Comparison of ENCODE assay signal across 9 cellular contexts in genomic region chr20:32535316-32535952, GRCh38. TPM values are rescaled to one million over a fixed set of nuclear protein-coding genes. Genes with fewer than 3 reads are reported as not detected.
DNase-seq lines count a peak whose midpoint lies in the region; ATAC-seq, FAIRE-seq and TF ChIP-seq lines count a peak whose summit lies in the region.
"Had no signal": no experiment of that assay in that cellular context is flagged by ENCODE, and none has a peak within 500 bp of the region (broad histone marks: within the 10 kb centered on the region; RNA-seq: fewer than 3 reads in every experiment).

No MANE protein-coding gene starts in this region.

- peak overlapping the region in 2 of 3 experiments; percentile 64 to 70; a peak in 3 of 6 replicates for H3K4me3 ChIP-seq in HepG2 (replicated peaks in 1 of 3; ENCODE audit: insufficient read depth in 1 of 3, low read depth in 2 of 3, low read length in 3 of 3)
- no peak overlapping the region for H3K4me3 ChIP-seq in right lobe of liver
- peak overlapping the region in 1 of 2 experiments; percentile 54; a peak in 1 of 4 replicates for H3K4me3 ChIP-seq in Panc1 (ENCODE audit: low read depth in 2 of 2, low read length in 2 of 2)
- H3K4me3 ChIP-seq in endodermal cell (ENCODE audit: low read length): no peak overlapping the region
- H3K4me3 ChIP-seq in upper lobe of left lung: peak overlapping the region in 3 of 4 donors; percentile 58 to 62 (median 60)

- POLR2A ChIA-PET in HepG2 (lab: Yijun Ruan, JAX) (interaction anchor here (0.7 to 3.6 kb wide), 8 partner anchors 9 to 60 kb away, joined by 3 to 37 read pairs (median 6); no protein-coding TSS in a partner anchor), Panc1 (lab: Charles Lee) (no interaction called here)

- peak overlapping the region; percentile 68 for H3K4me3 Mint-ChIP-seq in endodermal cell

- no peaks in the 10 kb centered on the region for H3K9me3 Mint-ChIP-seq in endodermal cell

- no peak for TF ChIP-seq POLR2A in HepG2 (IDR thresholded peaks at IDR 0.05; ENCODE audit: insufficient read depth in 1 of 2, low read depth in 2 of 2, low read length in 2 of 2)
- no peak for TF ChIP-seq POLR2A in right lobe of liver (IDR thresholded peaks at IDR 0.05)
- TF ChIP-seq POLR2A in upper lobe of left lung (IDR thresholded peaks at IDR 0.05): no peak

- H3K36me3 ChIP-seq in HepG2 (replicated peaks in 1 of 2; ENCODE audit: control insufficient read depth in 1 of 2, insufficient read depth in 2 of 2, low read length in 2 of 2) (no peaks in the 10 kb centered on the region), right lobe of liver (no peaks in the 10 kb centered on the region), Panc1 (ENCODE audit: control insufficient read depth, insufficient read depth, low read length) (no peaks in the 10 kb centered on the region), endodermal cell (ENCODE audit: control insufficient read depth, insufficient read depth, low read length) (no peaks in the 10 kb centered on the region), upper lobe of left lung (no peaks in the 10 kb centered on the region)

- 75% methylated on average over 18 of the region's 18 CpGs for WGBS in HepG2 (ENCODE audit: low lambda C conversion rate)
- WGBS in right lobe of liver (ENCODE audit: insufficient coverage, low coverage, low lambda C conversion rate, missing lambda C conversion rate): 54% methylated on average over 17 of the region's 18 CpGs
- WGBS in endodermal cell (ENCODE audit: insufficient coverage in 1 of 2, insufficient read length in 1 of 2), 2 experiments: 72 to 77% methylated on average over 13 to 18 of the region's 18 CpGs
- WGBS in upper lobe of left lung, 2 donors: 67 to 76% methylated on average over 18 of the region's 18 CpGs

- H3K27me3 ChIP-seq in HepG2 (ENCODE audit: control insufficient read depth in 1 of 2, insufficient read depth in 2 of 2, low read length in 2 of 2) (no peaks in the 10 kb centered on the region), right lobe of liver (no peaks in the 10 kb centered on the region), Panc1 (ENCODE audit: control insufficient read depth, insufficient read depth, low read length) (no peaks in the 10 kb centered on the region), endodermal cell (ENCODE audit: control insufficient read depth, insufficient read depth, low read length, poor library complexity, severe bottlenecking) (peaks cover 7% of the 10 kb centered on the region), upper lobe of left lung (no peaks in the 10 kb centered on the region)

- peaks cover 18% of the 10 kb centered on the region for H3K4me1 Mint-ChIP-seq in endodermal cell

- peaks cover 35% of the 10 kb centered on the region for H3K27me3 Mint-ChIP-seq in endodermal cell (ENCODE audit: insufficient read depth)

- peak; percentile 49 for TF ChIP-seq CTCF in HepG2 (CRISPR knock-in tag; IDR thresholded peaks at IDR 0.05)
- TF ChIP-seq CTCF in right lobe of liver (IDR thresholded peaks at IDR 0.05): no peak
- TF ChIP-seq CTCF in Panc1 (IDR thresholded peaks at IDR 0.05): no peak
- TF ChIP-seq CTCF in endodermal cell (conservative IDR thresholded peaks at IDR 0.05): peak; percentile 31
- no peak for TF ChIP-seq CTCF in upper lobe of left lung (IDR thresholded peaks at IDR 0.05)

- H3K4me1 ChIP-seq in HepG2 (ENCODE audit: insufficient read depth, low read length): peaks cover 72% of the 10 kb centered on the region
- peaks cover 0 to 10% (median 1%) of the 10 kb centered on the region in 4 donors for H3K4me1 ChIP-seq in right lobe of liver
- peaks cover 7% of the 10 kb centered on the region; the same call in 1 of the 2 replicates for H3K4me1 ChIP-seq in Panc1 (ENCODE audit: control insufficient read depth, insufficient read depth, low read length)
- peaks cover 2% of the 10 kb centered on the region for H3K4me1 ChIP-seq in endodermal cell (ENCODE audit: control insufficient read depth, insufficient read depth, low read length)
- peaks cover 19 to 41% (median 31%) of the 10 kb centered on the region in 4 donors for H3K4me1 ChIP-seq in upper lobe of left lung

- CTCF ChIA-PET in HepG2 (lab: Yijun Ruan, JAX; ENCODE audit: low intra/inter-chr PET ratio, low total read pairs): no interaction called here
- CTCF ChIA-PET in Panc1 (lab: Charles Lee): interaction anchor here (0.6 kb wide), 2 partner anchors 154 to 330 kb away, joined by 5 read pairs; no protein-coding TSS in a partner anchor

- TF ChIP-seq EP300 in HepG2 (IDR thresholded peaks at IDR 0.05; ENCODE audit: low read depth in 2 of 2, low read length in 2 of 2): no peak
- no peak for TF ChIP-seq EP300 in HepG2 (CRISPR knock-in tag; IDR thresholded peaks at IDR 0.05; ENCODE audit: borderline replicate concordance)
- no peak for TF ChIP-seq EP300 in upper lobe of left lung (IDR thresholded peaks at IDR 0.05)

- peak; percentile 33 for ATAC-seq in HepG2
- ATAC-seq in right lobe of liver: no peak
- peak; percentile 32 for ATAC-seq in Panc1
- peak in 1 of 2 donors; percentile 9 for ATAC-seq in upper lobe of left lung (ENCODE audit: low FRiP score in 2 of 2)
- no peak for ATAC-seq in HG02678 (IDR thresholded peaks at IDR 0.05; ENCODE audit: unreplicated experiment)
- no peak for ATAC-seq in HG02642 (IDR thresholded peaks at IDR 0.05; ENCODE audit: poor library complexity, unreplicated experiment)

- H3K4me2 ChIP-seq in HepG2 (ENCODE audit: low read depth, low read length): peak overlapping the region; percentile 82

- no peaks in the 10 kb centered on the region for H4K20me1 ChIP-seq in HepG2 (ENCODE audit: insufficient read depth, low read length)

- BruUV-seq in HepG2 (replicated peaks; lab: Mats Ljungman, UMichigan) (no TSS peak), Panc1 (replicated peaks; lab: Mats Ljungman, UMichigan) (no TSS peak)

- H3K36me3 Mint-ChIP-seq in endodermal cell (ENCODE audit: low read depth): no peaks in the 10 kb centered on the region

- intact Hi-C loops in HepG2 (cut with micrococcal nuclease; ENCODE audit: unreplicated experiment) (no loop called here), right lobe of liver (cut with DNase I) (no loop called here), Panc1 (cut with micrococcal nuclease; ENCODE audit: unreplicated experiment) (no loop called here)

- H3K79me2 ChIP-seq in HepG2 (ENCODE audit: insufficient read depth, low read length): no peaks in the 10 kb centered on the region

- no peak overlapping the region for H3K27ac Mint-ChIP-seq in endodermal cell

- no peak overlapping the region for H3K27ac ChIP-seq in HepG2 (ENCODE audit: extremely low read length, insufficient read depth, low read length)
- H3K27ac ChIP-seq in right lobe of liver: no peak overlapping the region
- H3K27ac ChIP-seq in Panc1 (ENCODE audit: low read length): no peak overlapping the region
- H3K27ac ChIP-seq in endodermal cell (ENCODE audit: low read depth, low read length): peak overlapping the region; percentile 12
- peak overlapping the region in 3 of 4 donors; percentile 74 to 78 (median 74) for H3K27ac ChIP-seq in upper lobe of left lung

- TF ChIP-seq RAD21 in HepG2 (CRISPR knock-in tag; IDR thresholded peaks at IDR 0.05): peak; percentile 44; the same call in 1 of the 2 replicates

- DNase-seq in HepG2 (ENCODE audit: low spot score) (no peak), right lobe of liver (no peak), Panc1 (ENCODE audit: low read depth, low spot score) (no peak), endodermal cell (no peak), upper lobe of left lung (no peak), D341Med (ENCODE audit: low spot score) (no peak)

- no peak for FAIRE-seq in HepG2 (lab: Jason Lieb, UNC)
- FAIRE-seq: colon had no signal

- no peaks in the 10 kb centered on the region for H3K9me3 ChIP-seq in HepG2 (ENCODE audit: low read length)
- H3K9me3 ChIP-seq in right lobe of liver: no peaks in the 10 kb centered on the region
- H3K9me3 ChIP-seq in Panc1 (ENCODE audit: control insufficient read depth, insufficient read depth, low read depth, low read length): no peaks in the 10 kb centered on the region
- H3K9me3 ChIP-seq in endodermal cell (ENCODE audit: control insufficient read depth, low read length): no peaks in the 10 kb centered on the region
- H3K9me3 ChIP-seq in upper lobe of left lung: no peaks in the 10 kb centered on the region

- in situ Hi-C loops in HepG2 (cut with HindIII; ENCODE audit: extremely low pct_ligation_motif_present, low pct_unique_long_range_greater_than_20kb) (no loop called here), Panc1 (cut with HindIII; ENCODE audit: low pct_unique_long_range_greater_than_20kb, low sequenced_read_pairs) (no loop called here)

- H2AFZ ChIP-seq in HepG2 (ENCODE audit: low read length): no peak overlapping the region

- H3K9ac ChIP-seq in HepG2 (ENCODE audit: insufficient read depth, low read depth, low read length) (peak overlapping the region; percentile 51; the same call in 1 of the 2 replicates), endodermal cell (ENCODE audit: extremely low read depth, low read length, poor library complexity, severe bottlenecking) (no peak overlapping the region)

RNA-seq across cellular contexts. Expression of gene NOL4L, which starts 49.7 kb away (rescaled TPM):
- total RNA-seq in HepG2 (2016; rRNA removed; fragmentation: Illumina TruSeq; extraction: Trizol) (16.6 and 16.9 TPM in 2 replicates), right lobe of liver (1 to 10 TPM; 4.3 to 6.5 (median 5.7) TPM), Panc1 (2021; ENCODE audit: unreplicated experiment) (21.6 TPM), endodermal cell (10 to 100 TPM; 39.6 to 50.7 TPM), upper lobe of left lung (10 to 100 TPM; 13.4 to 40.2 (median 19.0) TPM)
- total RNA-seq in HepG2 (2016; cell fraction: cytosol; rRNA removed; fragmentation: Illumina TruSeq; extraction: Trizol; ENCODE audit: low read depth): 19.2 and 19.4 TPM in 2 replicates
- 14.6 and 17.1 TPM in 2 replicates for total RNA-seq in HepG2 (2016; cell fraction: insoluble cytoplasmic fraction; rRNA removed; fragmentation: Illumina TruSeq; extraction: Trizol)
- total RNA-seq in HepG2 (2016; cell fraction: membrane; rRNA removed; fragmentation: Illumina TruSeq; extraction: Trizol): 21.3 and 24.1 TPM in 2 replicates
- 21.2 and 22.3 TPM in 2 replicates for total RNA-seq in HepG2 (2016; cell fraction: nucleus; rRNA removed; fragmentation: Illumina TruSeq; extraction: Trizol)
- polyA plus RNA-seq in HepG2 (2011; rRNA removed): 35.4 and 38.7 TPM in 2 replicates
- 16.5 and 20.9 TPM in 2 replicates for polyA plus RNA-seq in HepG2 (2011; cell fraction: cytosol; rRNA removed)
- 91.0 and 107 TPM in 2 replicates for polyA plus RNA-seq in HepG2 (2011; cell fraction: nucleus; rRNA removed)
- 36.0 and 39.2 TPM in 2 replicates for polyA plus RNA-seq in HepG2 (2012)
- 35.0 and 39.6 TPM in 2 replicates for polyA plus RNA-seq in HepG2 (2016; cell fraction: cytosol; fragmentation: Illumina TruSeq; extraction: Trizol; ENCODE audit: low read depth)
- 21.6 and 26.9 TPM in 2 replicates for polyA plus RNA-seq in HepG2 (2016; cell fraction: insoluble cytoplasmic fraction; fragmentation: Illumina TruSeq; extraction: Trizol; ENCODE audit: low read depth)
- polyA plus RNA-seq in HepG2 (2016; cell fraction: membrane; fragmentation: Illumina TruSeq; extraction: Trizol; ENCODE audit: low read depth): 31.2 and 32.6 TPM in 2 replicates
- 57.5 and 60.6 TPM in 2 replicates for polyA plus RNA-seq in HepG2 (2016; cell fraction: nucleus; fragmentation: Illumina TruSeq; extraction: Trizol; ENCODE audit: insufficient read depth, low read depth)
- polyA minus RNA-seq in HepG2 (2011; rRNA and poly(A)+ RNA removed; ENCODE audit: low replicate concordance): 6.7 and 47.8 TPM in 2 replicates
- polyA minus RNA-seq in HepG2 (2011; cell fraction: cytosol; rRNA and poly(A)+ RNA removed): 28.0 and 37.6 TPM in 2 replicates
- polyA minus RNA-seq in HepG2 (2011; cell fraction: nucleus; rRNA and poly(A)+ RNA removed): 30.5 and 30.6 TPM in 2 replicates
- polyA plus RNA-seq in Panc1 (2012; ENCODE audit: insufficient read length): 26.3 TPM
- polyA plus RNA-seq in endodermal cell (2013, experiment 1 of 2): 44.8 TPM
- polyA plus RNA-seq in endodermal cell (2013, experiment 2 of 2): 45.4 TPM

Comparison
In these comparisons a context has a peak if more than half of its experiments do, and no peak if none do; other contexts are left out.
1. ATAC-seq: peak in HepG2 (single experiment) and Panc1 (single experiment); none in right lobe of liver (0 of 4), HG02678 (single experiment) and HG02642 (single experiment).
2. H3K4me3 ChIP-seq: peak in HepG2 (2 of 3) and upper lobe of left lung (3 of 4); none in right lobe of liver (0 of 3) and endodermal cell (single experiment).
3. CTCF ChIP-seq: peak in HepG2 (single experiment) and endodermal cell (single experiment); none in right lobe of liver (0 of 4), Panc1 (single experiment) and upper lobe of left lung (0 of 6).
4. H3K27ac ChIP-seq: peak in endodermal cell (single experiment) and upper lobe of left lung (3 of 4); none in HepG2 (single experiment), right lobe of liver (0 of 3) and Panc1 (single experiment).